ENCODE assay signal across 1 cellular context in genomic region chr1:225891229-225891972, GRCh38.
TF ChIP-seq lines count a peak whose summit lies in the region.

No MANE protein-coding gene starts in this region.

TF ChIP-seq in HepG2, 621 proteins besides CTCF, POLR2A, EP300 and RAD21 (continued from another document and continues in another):
- no peak for TF ChIP-seq E2F1 (CRISPR knock-in tag; IDR thresholded peaks at IDR 0.05)
- no peak for TF ChIP-seq ZNF318 (CRISPR knock-in tag; IDR thresholded peaks at IDR 0.05)
- peak; percentile 45; the same call in 1 of the 2 replicates for TF ChIP-seq ZBTB34 (CRISPR knock-in tag; IDR thresholded peaks at IDR 0.05)
- no peak for TF ChIP-seq MIER2 (CRISPR knock-in tag; IDR thresholded peaks at IDR 0.05)
- TF ChIP-seq DMAP1 (CRISPR knock-in tag; IDR thresholded peaks at IDR 0.05) = no peak
- 0 out of 2 replicates have a peak, but pooled peaks have one; percentile 38 for TF ChIP-seq POGK (CRISPR knock-in tag; conservative IDR thresholded peaks at IDR 0.05)
- no peak for TF ChIP-seq SOX6 (IDR thresholded peaks at IDR 0.05)
- no peak; the same call in none of the 2 replicates for TF ChIP-seq SOX6 (CRISPR knock-in tag; IDR thresholded peaks at IDR 0.05)
- no peak for TF ChIP-seq SIX4 (CRISPR knock-in tag; IDR thresholded peaks at IDR 0.05)
- no peak for TF ChIP-seq ZFX (CRISPR knock-in tag; IDR thresholded peaks at IDR 0.05; ENCODE audit: low read depth)
- TF ChIP-seq RERE (CRISPR knock-in tag; IDR thresholded peaks at IDR 0.05; ENCODE audit: low read depth) = no peak
- 0 out of 2 replicates have a peak, but pooled peaks have one; percentile 41 for TF ChIP-seq ZNF292 (CRISPR knock-in tag; IDR thresholded peaks at IDR 0.05; ENCODE audit: borderline replicate concordance, low read depth)
- no peak for TF ChIP-seq ZNF781 (CRISPR knock-in tag; IDR thresholded peaks at IDR 0.05; ENCODE audit: borderline replicate concordance, not compliant biosample characterization)
- no peak for TF ChIP-seq ELF1 (CRISPR knock-in tag; IDR thresholded peaks at IDR 0.05)
- TF ChIP-seq HNRNPK (IDR thresholded peaks at IDR 0.05; ENCODE audit: low read depth, low read length, poor library complexity, severe bottlenecking) = no peak
- TF ChIP-seq FOXO4 (CRISPR knock-in tag; conservative IDR thresholded peaks at IDR 0.05) = no peak
- no peak for TF ChIP-seq EED (CRISPR knock-in tag; IDR thresholded peaks at IDR 0.05)
- TF ChIP-seq FOSL2 (CRISPR knock-in tag; IDR thresholded peaks at IDR 0.05) = no peak
- TF ChIP-seq ZFP82 (CRISPR knock-in tag; IDR thresholded peaks at IDR 0.05; ENCODE audit: borderline replicate concordance) = no peak
- TF ChIP-seq YEATS2 (CRISPR knock-in tag; IDR thresholded peaks at IDR 0.05; ENCODE audit: borderline replicate concordance) = no peak
- no peak for TF ChIP-seq ATF3 (CRISPR knock-in tag; IDR thresholded peaks at IDR 0.05)
- TF ChIP-seq MIXL1 (CRISPR knock-in tag; IDR thresholded peaks at IDR 0.05) = no peak
- TF ChIP-seq ZNF510 (CRISPR knock-in tag; IDR thresholded peaks at IDR 0.05; ENCODE audit: low read depth) = no peak
- TF ChIP-seq MTF1 (CRISPR knock-in tag; IDR thresholded peaks at IDR 0.05) = no peak
- TF ChIP-seq KLF15 (CRISPR knock-in tag; IDR thresholded peaks at IDR 0.05; ENCODE audit: borderline replicate concordance) = no peak
- no peak for TF ChIP-seq SNAPC2 (CRISPR knock-in tag; IDR thresholded peaks at IDR 0.05)
- TF ChIP-seq ZNF770 (CRISPR knock-in tag; IDR thresholded peaks at IDR 0.05) = peak; percentile 85
- TF ChIP-seq MNT (IDR thresholded peaks at IDR 0.05) = no peak
- TF ChIP-seq ZNF674 (CRISPR knock-in tag; IDR thresholded peaks at IDR 0.05; ENCODE audit: low read depth) = no peak
